In genomic region chr13:76879876-76880270, GRCh38 we compare ENCODE assay signal across 9 cellular contexts. TPM values are rescaled to one million over a fixed set of nuclear protein-coding genes. Genes with fewer than 3 reads are reported as not detected.
DNase-seq lines count a peak whose midpoint lies in the region; ATAC-seq and TF ChIP-seq lines count a peak whose summit lies in the region.
"Had no signal": no experiment of that assay in that cellular context is flagged by ENCODE, and none has a peak within 500 bp of the region (broad histone marks: within the 10 kb centered on the region; RNA-seq: fewer than 3 reads in every experiment).

No MANE protein-coding gene starts in this region.

- H3K27ac ChIP-seq in esophagus squamous epithelium (peak overlapping the region; percentile 24 to 87 (median 64)), tibial artery (peak overlapping the region; percentile 53 to 63)

- WGBS in esophagus squamous epithelium, 2 donors: 39 to 48% methylated on average over 3 of the region's 3 CpGs

- peaks cover 10% of the 10 kb centered on the region for H3K36me3 Mint-ChIP-seq in activated naive CD4-positive, alpha-beta T cell treated with anti-CD3 and anti-CD28 coated beads, Interleukin-2, amount 10 ng/mL, durations not matched to agents 7 days and 5 days
- H3K36me3 Mint-ChIP-seq in nephron progenitor cell (ENCODE audit: low read depth): no peaks in the 10 kb centered on the region

- CTCF ChIA-PET in activated naive CD4-positive, alpha-beta T cell treated with anti-CD3 and anti-CD28 coated beads, Interleukin-2, amount 10 ng/mL, durations not matched to agents 7 days and 5 days (lab: Charles Lee): interaction anchor here (1.4 to 2.1 kb wide), 4 partner anchors 10 to 57 kb away, joined by 4 to 10 read pairs (median 6); no protein-coding TSS in a partner anchor

- TF ChIP-seq CTCF in esophagus squamous epithelium (IDR thresholded peaks at IDR 0.05): no peak
- TF ChIP-seq CTCF in tibial artery (IDR thresholded peaks at IDR 0.05): no peak
- no peak for TF ChIP-seq CTCF in nephron progenitor cell (IDR thresholded peaks at IDR 0.05)

- H3K4me3 ChIP-seq in esophagus squamous epithelium (peak overlapping the region in 1 of 4 donors; percentile 29), tibial artery (no peak overlapping the region)

- no peak for TF ChIP-seq POLR2A in esophagus squamous epithelium (IDR thresholded peaks at IDR 0.05)

- no peaks in the 10 kb centered on the region for H3K9me3 ChIP-seq in esophagus squamous epithelium
- no peaks in the 10 kb centered on the region for H3K9me3 ChIP-seq in tibial artery

- no peaks in the 10 kb centered on the region for H3K27me3 ChIP-seq in esophagus squamous epithelium
- H3K27me3 ChIP-seq in tibial artery: no peaks in the 10 kb centered on the region

- ATAC-seq in HG03025 (IDR thresholded peaks at IDR 0.05; ENCODE audit: low FRiP score, unreplicated experiment) (no peak), HG02610 (IDR thresholded peaks at IDR 0.05; ENCODE audit: unreplicated experiment) (no peak)

- H3K4me3 Mint-ChIP-seq in activated naive CD4-positive, alpha-beta T cell treated with anti-CD3 and anti-CD28 coated beads, Interleukin-2, amount 10 ng/mL, durations not matched to agents 7 days and 5 days: peak overlapping the region; percentile 51
- no peak overlapping the region for H3K4me3 Mint-ChIP-seq in nephron progenitor cell

- peak overlapping the region; percentile 95 for H3K27ac Mint-ChIP-seq in activated naive CD4-positive, alpha-beta T cell treated with anti-CD3 and anti-CD28 coated beads, Interleukin-2, amount 10 ng/mL, durations not matched to agents 7 days and 5 days
- no peak overlapping the region for H3K27ac Mint-ChIP-seq in nephron progenitor cell

- H3K4me1 ChIP-seq in esophagus squamous epithelium: peaks cover 7 to 38% (median 13%) of the 10 kb centered on the region in 3 donors
- peaks cover 0 to 16% (median 5%) of the 10 kb centered on the region in 4 donors for H3K4me1 ChIP-seq in tibial artery

- peaks cover 51% of the 10 kb centered on the region for H3K4me1 Mint-ChIP-seq in activated naive CD4-positive, alpha-beta T cell treated with anti-CD3 and anti-CD28 coated beads, Interleukin-2, amount 10 ng/mL, durations not matched to agents 7 days and 5 days
- peaks cover 7% of the 10 kb centered on the region for H3K4me1 Mint-ChIP-seq in nephron progenitor cell

- DNase-seq in activated naive CD4-positive, alpha-beta T cell treated with anti-CD3 and anti-CD28 coated beads, Interleukin-2, amount 10 ng/mL, durations not matched to agents 7 days and 5 days: no peak
- DNase-seq in activated naive CD4-positive, alpha-beta T cell (lab: John Stamatoyannopoulos, UW): no peak
- DNase-seq in NCI-H69 (lab: John Stamatoyannopoulos, UW) (peak; percentile 5), esophagus squamous epithelium (lab: John Stamatoyannopoulos, UW) (no peak), tibial artery (no peak), nephron progenitor cell (no peak)
- DNase-seq: NCI-H1930 had no signal

- H3K27me3 Mint-ChIP-seq in activated naive CD4-positive, alpha-beta T cell treated with anti-CD3 and anti-CD28 coated beads, Interleukin-2, amount 10 ng/mL, durations not matched to agents 7 days and 5 days: no peaks in the 10 kb centered on the region
- H3K27me3 Mint-ChIP-seq in nephron progenitor cell (ENCODE audit: low read depth, poor library complexity): peaks cover 28% of the 10 kb centered on the region

- intact Hi-C loops in esophagus squamous epithelium (cut with DNase I) (no loop called here), tibial artery (cut with DNase I; ENCODE audit: low total_unique reads) (loop anchor here (10.0 kb wide), 3 partner anchors 105 to 1185 kb away; no protein-coding TSS in a partner anchor)

- H3K36me3 ChIP-seq in esophagus squamous epithelium (no peaks in the 10 kb centered on the region), tibial artery (no peaks in the 10 kb centered on the region)

- peaks cover 1% of the 10 kb centered on the region for H3K9me3 Mint-ChIP-seq in activated naive CD4-positive, alpha-beta T cell treated with anti-CD3 and anti-CD28 coated beads, Interleukin-2, amount 10 ng/mL, durations not matched to agents 7 days and 5 days
- H3K9me3 Mint-ChIP-seq in nephron progenitor cell: no peaks in the 10 kb centered on the region

RNA-seq across cellular contexts. Expression of gene KCTD12, which starts 6.3 kb away (rescaled TPM):
- total RNA-seq in esophagus squamous epithelium: 10 to 100 TPM in 3 of 4 donors, 1 to 10 TPM in 1; 6.2 to 63.3 (median 23.1) TPM
